ENCODE assay signal across 9 cellular contexts in genomic region chr1:155017946-155018316, GRCh38. TPM values are rescaled to one million over a fixed set of nuclear protein-coding genes. Genes with fewer than 3 reads are reported as not detected.
DNase-seq lines count a peak whose midpoint lies in the region; ATAC-seq, FAIRE-seq and TF ChIP-seq lines count a peak whose summit lies in the region.
"Had no signal": no experiment of that assay in that cellular context is flagged by ENCODE, and none has a peak within 500 bp of the region (broad histone marks: within the 10 kb centered on the region; RNA-seq: fewer than 3 reads in every experiment).

No MANE protein-coding gene starts in this region.

- POLR2A ChIA-PET in A549 (lab: Yijun Ruan, JAX), result interaction anchor here (0.6 to 2.8 kb wide), 6 partner anchors 9 to 63 kb away, joined by 3 to 23 read pairs (median 12); partner anchors contain the start of genes CKS1B and SHC1

- no peak for TF ChIP-seq EP300 in A549 (IDR thresholded peaks at IDR 0.05)

- H4K20me1 ChIP-seq in astrocyte (ENCODE audit: insufficient read depth, low read length), result peaks cover 25% of the 10 kb centered on the region

- H3K79me1 ChIP-seq in mesendoderm (ENCODE audit: low read length), result no peaks in the 10 kb centered on the region

- peak overlapping the region; percentile 34 for H3K27ac Mint-ChIP-seq in astrocyte (ENCODE audit: unreplicated experiment)

- H3K9ac ChIP-seq in astrocyte (ENCODE audit: low read length), result peak overlapping the region; percentile 46
- H3K9ac ChIP-seq in mesendoderm (ENCODE audit: low read length), result peak overlapping the region; percentile 65

- H3K36me3 Mint-ChIP-seq in astrocyte (ENCODE audit: low read depth, unreplicated experiment), result peaks cover 3% of the 10 kb centered on the region

- peak overlapping the region; percentile 70 for H3K56ac ChIP-seq in mesendoderm (ENCODE audit: low read length)

- H4K5ac ChIP-seq in mesendoderm (ENCODE audit: low read length), result no peak overlapping the region

- no peak for TF ChIP-seq POLR2A in A549 (IDR thresholded peaks at IDR 0.05; ENCODE audit: low read length)

- H3K18ac ChIP-seq in mesendoderm (ENCODE audit: low read length), result peak overlapping the region; percentile 24

- CTCF ChIA-PET in A549 (lab: Yijun Ruan, JAX), result interaction anchor here (0.6 to 2.2 kb wide), 7 partner anchors 67 to 120 kb away, joined by 3 to 8 read pairs (median 3); no protein-coding TSS in a partner anchor

- peak overlapping the region; percentile 76 for H3K4me2 ChIP-seq in A549
- H3K4me2 ChIP-seq in astrocyte (ENCODE audit: low read length), result peak overlapping the region; percentile 78
- peak overlapping the region; percentile 42 for H3K4me2 ChIP-seq in mesendoderm (ENCODE audit: low read length)

- H3K4me3 Mint-ChIP-seq in astrocyte (ENCODE audit: unreplicated experiment), result peak overlapping the region; percentile 45

- peak overlapping the region; percentile 96 to 99 for H3K27ac ChIP-seq in A549
- no peak overlapping the region for H3K27ac ChIP-seq in astrocyte (ENCODE audit: low read depth, low read length)
- H3K27ac ChIP-seq in mesendoderm (ENCODE audit: low read depth, low read length), result peak overlapping the region; percentile 37

- H3K79me2 ChIP-seq in astrocyte (ENCODE audit: insufficient read depth, low read length) (no peaks in the 10 kb centered on the region), mesendoderm (ENCODE audit: control insufficient read depth, insufficient read depth, low read length) (no peaks in the 10 kb centered on the region)

- H3K27me3 ChIP-seq in astrocyte (ENCODE audit: insufficient read depth, low read length), result no peaks in the 10 kb centered on the region
- H3K27me3 ChIP-seq in mesendoderm (ENCODE audit: insufficient read depth, low read length, poor library complexity), result no peaks in the 10 kb centered on the region

- no peak overlapping the region for H2BK15ac ChIP-seq in mesendoderm (replicated peaks; ENCODE audit: low read depth)

- no peak overlapping the region for H2BK120ac ChIP-seq in mesendoderm (ENCODE audit: low read depth, low read length)

- H3K36me3 ChIP-seq in astrocyte (ENCODE audit: insufficient read depth, low read length) (no peaks in the 10 kb centered on the region), mesendoderm (ENCODE audit: control insufficient read depth, insufficient read depth, low read length) (no peaks in the 10 kb centered on the region)

- no peak for TF ChIP-seq CTCF in A549 (IDR thresholded peaks at IDR 0.05)
- TF ChIP-seq CTCF in astrocyte (IDR thresholded peaks at IDR 0.05; ENCODE audit: insufficient read depth, low read depth, low read length), result no peak

- H3K4me1 Mint-ChIP-seq in astrocyte (ENCODE audit: low read depth, unreplicated experiment), result peaks cover 31% of the 10 kb centered on the region

- H2BK5ac ChIP-seq in mesendoderm (ENCODE audit: low read length), result no peak overlapping the region

- TF ChIP-seq RAD21 in A549 (conservative IDR thresholded peaks at IDR 0.05 in 1 of 2, IDR thresholded peaks at IDR 0.05 in 1 of 2), result no peak

- DNase-seq in A549 (ENCODE audit: low read depth in 1 of 2, low spot score in 1 of 2) (no peak), astrocyte (ENCODE audit: low read depth) (no peak), mesendoderm (no peak), occipital lobe (lab: John Stamatoyannopoulos, UW) (no peak), superior temporal gyrus (ENCODE audit: extremely low spot score) (no peak), SIG-M5 treated with dmso at 0.1 percent for 504 hours (lab: John Stamatoyannopoulos, UW; ENCODE audit: unreplicated experiment) (no peak), NCI-H2171 (lab: John Stamatoyannopoulos, UW) (no peak)
- DNase-seq: SIG-M5 had no signal

- 57% methylated on average over 6 of the region's 6 CpGs for WGBS in A549 (ENCODE audit: missing lambda C conversion rate)
- WGBS in mesendoderm (ENCODE audit: extremely low coverage, insufficient coverage, low lambda C conversion rate), result no CpG with 5 or more reads among the region's 6 CpGs

- no peaks in the 10 kb centered on the region for H3K27me3 Mint-ChIP-seq in astrocyte (ENCODE audit: low read depth, unreplicated experiment)

- H3K4me3 ChIP-seq in A549 (peak overlapping the region; percentile 29), astrocyte (ENCODE audit: insufficient read depth, low read depth, low read length) (no peak overlapping the region), mesendoderm (ENCODE audit: low read length) (no peak overlapping the region)

- ATAC-seq in A549, result no peak
- peak; percentile 5 for ATAC-seq in HG02798 (IDR thresholded peaks at IDR 0.05; ENCODE audit: poor library complexity, unreplicated experiment)

- no peaks in the 10 kb centered on the region for H3K9me3 Mint-ChIP-seq in astrocyte (ENCODE audit: unreplicated experiment)

- FAIRE-seq in A549 (lab: Jason Lieb, UNC) (no peak), astrocyte (lab: Jason Lieb, UNC) (no peak)

- H3K23ac ChIP-seq in mesendoderm (ENCODE audit: low read length), result no peak overlapping the region

- peaks cover 74% of the 10 kb centered on the region for H3K4me1 ChIP-seq in A549
- H3K4me1 ChIP-seq in astrocyte (ENCODE audit: insufficient read depth, low read length), result peaks cover 9% of the 10 kb centered on the region
- H3K4me1 ChIP-seq in mesendoderm (ENCODE audit: control insufficient read depth, low read depth, low read length), result peaks cover 9% of the 10 kb centered on the region

- H2AK5ac ChIP-seq in mesendoderm (ENCODE audit: low read length), result peak overlapping the region; percentile 69

- no peak overlapping the region for H3K4ac ChIP-seq in mesendoderm (ENCODE audit: low read depth, low read length)

- H2AFZ ChIP-seq in astrocyte (ENCODE audit: low read depth, low read length), result no peak overlapping the region

- H3K9me3 ChIP-seq in A549 (no peaks in the 10 kb centered on the region), astrocyte (ENCODE audit: insufficient read depth, low read depth, low read length) (no peaks in the 10 kb centered on the region)

- H4K8ac ChIP-seq in mesendoderm (ENCODE audit: low read depth, low read length), result no peak overlapping the region

TF ChIP-seq in A549, 52 proteins besides CTCF, POLR2A, EP300 and RAD21 (continues in another document):
- TF ChIP-seq, protein P1, sequence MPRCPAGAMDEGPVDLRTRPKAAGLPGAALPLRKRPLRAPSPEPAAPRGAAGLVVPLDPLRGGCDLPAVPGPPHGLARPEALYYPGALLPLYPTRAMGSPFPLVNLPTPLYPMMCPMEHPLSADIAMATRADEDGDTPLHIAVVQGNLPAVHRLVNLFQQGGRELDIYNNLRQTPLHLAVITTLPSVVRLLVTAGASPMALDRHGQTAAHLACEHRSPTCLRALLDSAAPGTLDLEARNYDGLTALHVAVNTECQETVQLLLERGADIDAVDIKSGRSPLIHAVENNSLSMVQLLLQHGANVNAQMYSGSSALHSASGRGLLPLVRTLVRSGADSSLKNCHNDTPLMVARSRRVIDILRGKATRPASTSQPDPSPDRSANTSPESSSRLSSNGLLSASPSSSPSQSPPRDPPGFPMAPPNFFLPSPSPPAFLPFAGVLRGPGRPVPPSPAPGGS (IDR thresholded peaks at IDR 0.05), result no peak
- no peak for TF ChIP-seq HOXA7 (CRISPR knock-in tag; IDR thresholded peaks at IDR 0.05)

RNA-seq across cellular contexts. Expression of gene ZBTB7B, which starts 15.3 kb away (rescaled TPM):
- polyA plus RNA-seq in A549 (2011; rRNA removed) (20.5 and 20.8 TPM in 2 replicates), A549 (2017; fragmentation: RNase III; extraction: RNeasy Plus Mini Kit Qiagen cat#74134 plus additional on column Dnase treatment) (24.7 to 30.7 TPM (median 29.0 TPM) in 3 replicates)
- 28.8 and 32.2 TPM in 2 replicates for polyA plus RNA-seq in A549 (2012; cell fraction: cytosol; rRNA removed)
- polyA plus RNA-seq in A549 (2012; cell fraction: nucleus; rRNA removed), result 60.8 and 82.4 TPM in 2 replicates
- polyA minus RNA-seq in A549 (2011; rRNA and poly(A)+ RNA removed), result 25.1 and 30.3 TPM in 2 replicates
- total RNA-seq in astrocyte (46.1 and 47.5 TPM in 2 replicates), occipital lobe (1.7 TPM)
- polyA plus RNA-seq in mesendoderm (2013, experiment 1 of 2), result 7.4 TPM
- polyA plus RNA-seq in mesendoderm (2013, experiment 2 of 2), result 6.9 TPM

RNA-seq across cellular contexts. Expression of gene DCST2, which starts 15.7 kb away (rescaled TPM):
- polyA plus RNA-seq in A549 (2011; rRNA removed) (1.0 and 1.5 TPM in 2 replicates), A549 (2017; fragmentation: RNase III; extraction: RNeasy Plus Mini Kit Qiagen cat#74134 plus additional on column Dnase treatment) (0.23 to 0.46 TPM (median 0.43 TPM) in 3 replicates)
- polyA plus RNA-seq in A549 (2012; cell fraction: cytosol; rRNA removed), result 0.63 and 0.76 TPM in 2 replicates
- 6.2 and 11.1 TPM in 2 replicates for polyA plus RNA-seq in A549 (2012; cell fraction: nucleus; rRNA removed)
- 0.73 and 0.83 TPM in 2 replicates for polyA minus RNA-seq in A549 (2011; rRNA and poly(A)+ RNA removed)
- total RNA-seq in astrocyte (0.34 and 0.36 TPM in 2 replicates), occipital lobe (0.16 TPM)
- polyA plus RNA-seq in mesendoderm (2013, experiment 1 of 2), result 0.03 TPM
- polyA plus RNA-seq in mesendoderm (2013, experiment 2 of 2), result 0.03 TPM

RNA-seq across cellular contexts. Expression of gene DCST1, which starts 15.7 kb away (rescaled TPM):
- polyA plus RNA-seq in A549 (2011; rRNA removed) (0.06 TPM in 1 of 2 replicates, not detected in the other), A549 (2017; fragmentation: RNase III; extraction: RNeasy Plus Mini Kit Qiagen cat#74134 plus additional on column Dnase treatment) (not detected in 3 replicates)
- polyA plus RNA-seq in A549 (2012; cell fraction: cytosol; rRNA removed), result 0.03 and 0.04 TPM in 2 replicates
- polyA plus RNA-seq in A549 (2012; cell fraction: nucleus; rRNA removed), result 0.08 TPM in 1 of 2 replicates, not detected in the other
- 0.25 TPM in 1 of 2 replicates, not detected in the other for polyA minus RNA-seq in A549 (2011; rRNA and poly(A)+ RNA removed)
- total RNA-seq in astrocyte (not detected in 2 replicates), occipital lobe (not detected)
- polyA plus RNA-seq in mesendoderm (2013, experiment 1 of 2), result not detected
- not detected for polyA plus RNA-seq in mesendoderm (2013, experiment 2 of 2)

RNA-seq across cellular contexts. Expression of gene LENEP, which starts 24.5 kb away (rescaled TPM):
- polyA plus RNA-seq in A549 (2011; rRNA removed), result 0.32 TPM in 1 of 2 replicates, not detected in the other
- 0.09 TPM in 1 of 2 replicates, not detected in the other for polyA plus RNA-seq in A549 (2012; cell fraction: cytosol; rRNA removed)
- polyA plus RNA-seq in A549 (2012; cell fraction: nucleus; rRNA removed), result 0.55 and 0.58 TPM in 2 replicates
- polyA plus RNA-seq in A549 (2017; fragmentation: RNase III; extraction: RNeasy Plus Mini Kit Qiagen cat#74134 plus additional on column Dnase treatment), result not detected in 3 replicates
- polyA minus RNA-seq in A549 (2011; rRNA and poly(A)+ RNA removed), result 1.9 and 5.0 TPM in 2 replicates
- total RNA-seq in astrocyte, result 0.99 TPM in 1 of 2 replicates, not detected in the other
- 0.28 TPM for polyA plus RNA-seq in mesendoderm (2013, experiment 1 of 2)
- polyA plus RNA-seq in mesendoderm (2013, experiment 2 of 2), result 0.11 TPM
- 2.7 TPM for total RNA-seq in occipital lobe

RNA-seq across cellular contexts. Expression of gene ADAM15, which starts 33.2 kb away (rescaled TPM):
- polyA plus RNA-seq in A549 (2011; rRNA removed) (25.6 and 33.6 TPM in 2 replicates), A549 (2017; fragmentation: RNase III; extraction: RNeasy Plus Mini Kit Qiagen cat#74134 plus additional on column Dnase treatment) (33.0 to 35.2 TPM (median 34.2 TPM) in 3 replicates)
- polyA plus RNA-seq in A549 (2012; cell fraction: cytosol; rRNA removed), result 48.4 and 71.3 TPM in 2 replicates
- 165 and 205 TPM in 2 replicates for polyA plus RNA-seq in A549 (2012; cell fraction: nucleus; rRNA removed)
- polyA minus RNA-seq in A549 (2011; rRNA and poly(A)+ RNA removed), result 66.5 and 71.0 TPM in 2 replicates
- total RNA-seq in astrocyte (66.8 and 68.3 TPM in 2 replicates), occipital lobe (13.3 TPM)
- polyA plus RNA-seq in mesendoderm (2013, experiment 1 of 2), result 12.2 TPM
- 12.2 TPM for polyA plus RNA-seq in mesendoderm (2013, experiment 2 of 2)

Comparison
In these comparisons a context has a peak if more than half of its experiments do, and no peak if none do; other contexts are left out.
1. RNA of gene ZBTB7B, which starts 15.3 kb away (total RNA-seq): 46.1 to 47.5 TPM in astrocyte; 1.7 TPM in occipital lobe (single experiment); every median in the first group is over 10 times any median in the second.
2. Peak in every context shown above with its lines, with median percentiles within 50 percentile points of each other: H3K4me2 ChIP-seq.